ENCODE assay signal across 1 cellular context in genomic region chr5:140664353-140665119, GRCh38.
TF ChIP-seq lines count a peak whose summit lies in the region.

Gene WDR55 (plus strand): TSS chr5:140664904. CDS start chr5:140664913, 9 bp downstream.

TF ChIP-seq in Ishikawa, 13 proteins besides CTCF, POLR2A, EP300 and RAD21 (continued from another document):
- TF ChIP-seq TCF12 (IDR thresholded peaks at IDR 0.05; ENCODE audit: low read depth) (peak; percentile 8; the same call in 1 of the 2 replicates), CEBPB (IDR thresholded peaks at IDR 0.05) (no peak; the same call in 1 of the 2 replicates), YY1 (IDR thresholded peaks at IDR 0.05; ENCODE audit: low read depth) (peak; percentile 32; the same call in 1 of the 2 replicates)
